In the genomic region with DNA sequence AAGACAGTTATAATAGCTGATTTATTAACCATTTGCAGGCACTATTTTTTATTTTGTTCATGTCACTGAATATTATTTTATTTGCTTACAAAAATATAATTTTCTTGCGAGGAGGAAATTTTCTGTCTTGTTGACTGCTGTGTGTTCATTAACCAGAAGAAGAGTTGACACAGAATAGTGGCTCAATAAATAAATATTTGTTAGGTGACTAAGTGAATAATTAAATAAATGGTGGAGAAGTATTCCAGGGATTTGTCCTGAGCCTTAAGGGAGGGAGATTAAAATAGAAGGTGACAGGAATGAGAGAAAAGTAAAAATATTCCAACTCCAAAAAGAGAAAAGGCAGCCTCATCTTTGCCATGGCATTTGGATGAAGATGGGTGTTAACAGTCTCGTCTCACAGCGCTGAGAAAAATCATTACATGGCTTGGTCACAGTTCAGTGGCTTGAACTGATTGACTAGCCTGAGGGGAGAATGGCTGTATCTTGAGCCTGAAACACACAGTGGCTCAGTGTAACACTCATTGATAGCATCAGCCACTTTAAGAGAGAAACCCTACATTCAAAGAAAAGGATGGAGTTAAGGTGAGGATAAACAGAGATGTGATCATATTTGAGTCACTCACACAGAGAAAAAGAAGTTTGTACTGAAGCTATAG, we compare ENCODE assay signal across 13 cellular contexts.
DNase-seq lines count a peak whose midpoint lies in the region; ATAC-seq and TF ChIP-seq lines count a peak whose summit lies in the region.
"Had no signal": no experiment of that assay in that cellular context is flagged by ENCODE, and none has a peak within 500 bp of the region (broad histone marks: within the 10 kb centered on the region; RNA-seq: fewer than 3 reads in every experiment).

No MANE protein-coding gene starts in this region.

- in situ Hi-C loops in Panc1 (cut with HindIII; ENCODE audit: low pct_unique_long_range_greater_than_20kb, low sequenced_read_pairs) = no loop called here

- H3K9ac ChIP-seq in SK-N-SH = no peak overlapping the region

- no peaks in the 10 kb centered on the region for H3K9me2 ChIP-seq in SK-N-SH

- WGBS in SK-N-SH (ENCODE audit: low lambda C conversion rate) = 26% methylated on average over 3 of the region's 3 CpGs
- WGBS in spleen, 5 donors = 58 to 91% (median 88%) methylated on average over 3 of the region's 3 CpGs
- WGBS in heart right ventricle, 2 donors = 77 to 93% methylated on average over 3 of the region's 3 CpGs

- TF ChIP-seq CTCF in SK-N-SH (IDR thresholded peaks at IDR 0.05) = no peak
- TF ChIP-seq CTCF in Panc1 (IDR thresholded peaks at IDR 0.05) = no peak
- TF ChIP-seq CTCF in spleen (IDR thresholded peaks at IDR 0.05 in 8 of 11, conservative IDR thresholded peaks at IDR 0.05 in 3 of 11) = no peak
- TF ChIP-seq CTCF in heart right ventricle (IDR thresholded peaks at IDR 0.05) = no peak

- no peak overlapping the region for H3K4me2 ChIP-seq in SK-N-SH

- intact Hi-C loops in Panc1 (cut with micrococcal nuclease; ENCODE audit: unreplicated experiment) (no loop called here), spleen (cut with DNase I; ENCODE audit: low total_unique reads) (no loop called here), heart right ventricle (cut with DNase I) (no loop called here)

- CTCF ChIA-PET in SK-N-SH (lab: Yijun Ruan, JAX) (interaction anchor here (0.7 to 1.3 kb wide), 2 partner anchors 11 to 13 kb away, joined by 3 to 4 read pairs; no protein-coding TSS in a partner anchor), Panc1 (lab: Charles Lee) (no interaction called here)

- no peak for TF ChIP-seq POLR2A in spleen (IDR thresholded peaks at IDR 0.05)

- no peaks in the 10 kb centered on the region for H4K20me1 ChIP-seq in SK-N-SH (ENCODE audit: insufficient read depth)

- no peaks in the 10 kb centered on the region for H3K79me2 ChIP-seq in SK-N-SH (ENCODE audit: insufficient read depth)

- H3K36me3 ChIP-seq in SK-N-SH (replicated peaks in 1 of 2; ENCODE audit: control insufficient read depth in 1 of 2, insufficient read depth in 2 of 2, low read length in 1 of 2) = no peaks in the 10 kb centered on the region
- no peaks in the 10 kb centered on the region for H3K36me3 ChIP-seq in Panc1 (ENCODE audit: control insufficient read depth, insufficient read depth, low read length)
- no peaks in the 10 kb centered on the region for H3K36me3 ChIP-seq in spleen
- H3K36me3 ChIP-seq in heart right ventricle = no peaks in the 10 kb centered on the region

- H3K4me3 ChIP-seq in SK-N-SH (ENCODE audit: low read depth in 2 of 2, low read length in 1 of 2) (no peak overlapping the region), Panc1 (ENCODE audit: low read depth in 2 of 2, low read length in 2 of 2) (no peak overlapping the region), spleen (no peak overlapping the region), heart right ventricle (no peak overlapping the region)

- no peak overlapping the region for H2AFZ ChIP-seq in SK-N-SH (ENCODE audit: low read depth)

- no peaks in the 10 kb centered on the region for H3F3A ChIP-seq in SK-N-SH (replicated peaks; ENCODE audit: insufficient read depth)

- no peak for TF ChIP-seq EP300 in SK-N-SH (IDR thresholded peaks at IDR 0.05; ENCODE audit: borderline replicate concordance in 1 of 2, low read depth in 1 of 2, low read length in 1 of 2)

- H3K9me3 ChIP-seq in SK-N-SH = no peaks in the 10 kb centered on the region
- no peaks in the 10 kb centered on the region for H3K9me3 ChIP-seq in Panc1 (ENCODE audit: control insufficient read depth, insufficient read depth, low read depth, low read length)
- no peaks in the 10 kb centered on the region for H3K9me3 ChIP-seq in spleen
- peaks cover 0 to 6% (median 0%) of the 10 kb centered on the region in 11 donors for H3K9me3 ChIP-seq in heart right ventricle

- no peak for ATAC-seq in SK-N-SH treated with all-trans-retinoic acid at 6 μM for 48 hours
- peak; percentile 68 for ATAC-seq in Panc1
- ATAC-seq in heart right ventricle = no peak
- ATAC-seq: Right ventricle myocardium inferior had no signal

- H3K27me3 ChIP-seq in SK-N-SH (ENCODE audit: insufficient read depth) = no peaks in the 10 kb centered on the region
- H3K27me3 ChIP-seq in Panc1 (ENCODE audit: control insufficient read depth, insufficient read depth, low read length) = no peaks in the 10 kb centered on the region
- no peaks in the 10 kb centered on the region for H3K27me3 ChIP-seq in spleen (replicated peaks in 1 of 7)
- H3K27me3 ChIP-seq in heart right ventricle = no peaks in the 10 kb centered on the region

- DNase-seq in SK-N-SH = peak; percentile 12
- DNase-seq in Panc1 (ENCODE audit: low read depth, low spot score) = no peak
- DNase-seq in kidney tubule cell (ENCODE audit: low spot score) = peak; percentile 63
- DNase-seq in dermis blood vessel endothelial cell = no peak
- no peak for DNase-seq in activated naive CD4-positive, alpha-beta T cell treated with Interleukin-2 at 50 U/mL for 16 hours
- no peak for DNase-seq in spleen
- DNase-seq in heart right ventricle = no peak
- DNase-seq: CD4-positive, alpha-beta T cell; NCI-H1694; NCI-H446; NCI-H774 had no signal

- no TSS peak for BruUV-seq in Panc1 (replicated peaks; lab: Mats Ljungman, UMichigan)

- H3K27ac ChIP-seq in SK-N-SH (ENCODE audit: low read depth in 2 of 2, low read length in 1 of 2) (no peak overlapping the region), Panc1 (ENCODE audit: low read length) (no peak overlapping the region; the same call in 1 of the 2 replicates), spleen (no peak overlapping the region), heart right ventricle (no peak overlapping the region)

- peaks cover 0 to 2% of the 10 kb centered on the region in 2 experiments; a peak in 2 of 4 replicates for H3K4me1 ChIP-seq in SK-N-SH (ENCODE audit: control insufficient read depth in 1 of 2, insufficient read depth in 2 of 2, low read depth in 1 of 2, low read length in 1 of 2)
- no peaks in the 10 kb centered on the region; the same call in 1 of the 2 replicates for H3K4me1 ChIP-seq in Panc1 (ENCODE audit: control insufficient read depth, insufficient read depth, low read length)
- H3K4me1 ChIP-seq in spleen = no peaks in the 10 kb centered on the region
- no peaks in the 10 kb centered on the region for H3K4me1 ChIP-seq in heart right ventricle

- POLR2A ChIA-PET in SK-N-SH (lab: Yijun Ruan, JAX) = no interaction called here
- POLR2A ChIA-PET in Panc1 (lab: Charles Lee) = no interaction called here

- TF ChIP-seq RAD21 in SK-N-SH (IDR thresholded peaks at IDR 0.05; ENCODE audit: low read length) = no peak

TF ChIP-seq in SK-N-SH, 30 proteins besides CTCF, POLR2A, EP300 and RAD21 (continues in another document):
- TF ChIP-seq CHD2 (IDR thresholded peaks at IDR 0.05; ENCODE audit: low read length, partially characterized antibody) (no peak), SIN3A (IDR thresholded peaks at IDR 0.05; ENCODE audit: borderline replicate concordance, low read depth, low read length) (no peak), RXRA (IDR thresholded peaks at IDR 0.05; ENCODE audit: borderline replicate concordance, low read depth) (no peak), NRF1 (IDR thresholded peaks at IDR 0.05; ENCODE audit: low read depth, low read length) (no peak), RFX5 (IDR thresholded peaks at IDR 0.05; ENCODE audit: low read length) (no peak), MEF2A (IDR thresholded peaks at IDR 0.05; ENCODE audit: borderline replicate concordance, low read depth) (no peak), TEAD4 (IDR thresholded peaks at IDR 0.05; ENCODE audit: borderline replicate concordance, insufficient read depth) (no peak), FOXJ3 (CRISPR knock-in tag; IDR thresholded peaks at IDR 0.05) (no peak)
- TF ChIP-seq, protein P1, sequence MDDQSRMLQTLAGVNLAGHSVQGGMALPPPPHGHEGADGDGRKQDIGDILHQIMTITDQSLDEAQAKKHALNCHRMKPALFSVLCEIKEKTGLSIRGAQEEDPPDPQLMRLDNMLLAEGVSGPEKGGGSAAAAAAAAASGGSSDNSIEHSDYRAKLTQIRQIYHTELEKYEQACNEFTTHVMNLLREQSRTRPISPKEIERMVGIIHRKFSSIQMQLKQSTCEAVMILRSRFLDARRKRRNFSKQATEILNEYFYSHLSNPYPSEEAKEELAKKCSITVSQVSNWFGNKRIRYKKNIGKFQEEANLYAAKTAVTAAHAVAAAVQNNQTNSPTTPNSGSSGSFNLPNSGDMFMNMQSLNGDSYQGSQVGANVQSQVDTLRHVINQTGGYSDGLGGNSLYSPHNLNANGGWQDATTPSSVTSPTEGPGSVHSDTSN (IDR thresholded peaks at IDR 0.05) = no peak
- TF ChIP-seq, protein P2, sequence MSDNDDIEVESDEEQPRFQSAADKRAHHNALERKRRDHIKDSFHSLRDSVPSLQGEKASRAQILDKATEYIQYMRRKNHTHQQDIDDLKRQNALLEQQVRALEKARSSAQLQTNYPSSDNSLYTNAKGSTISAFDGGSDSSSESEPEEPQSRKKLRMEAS (IDR thresholded peaks at IDR 0.05; ENCODE audit: low read depth) = no peak

TF ChIP-seq in SK-N-SH treated with all-trans-retinoic acid at 6 μM for 48 hours, 23 proteins besides CTCF, POLR2A, EP300 and RAD21 (continues in another document):
- TF ChIP-seq, protein P3, sequence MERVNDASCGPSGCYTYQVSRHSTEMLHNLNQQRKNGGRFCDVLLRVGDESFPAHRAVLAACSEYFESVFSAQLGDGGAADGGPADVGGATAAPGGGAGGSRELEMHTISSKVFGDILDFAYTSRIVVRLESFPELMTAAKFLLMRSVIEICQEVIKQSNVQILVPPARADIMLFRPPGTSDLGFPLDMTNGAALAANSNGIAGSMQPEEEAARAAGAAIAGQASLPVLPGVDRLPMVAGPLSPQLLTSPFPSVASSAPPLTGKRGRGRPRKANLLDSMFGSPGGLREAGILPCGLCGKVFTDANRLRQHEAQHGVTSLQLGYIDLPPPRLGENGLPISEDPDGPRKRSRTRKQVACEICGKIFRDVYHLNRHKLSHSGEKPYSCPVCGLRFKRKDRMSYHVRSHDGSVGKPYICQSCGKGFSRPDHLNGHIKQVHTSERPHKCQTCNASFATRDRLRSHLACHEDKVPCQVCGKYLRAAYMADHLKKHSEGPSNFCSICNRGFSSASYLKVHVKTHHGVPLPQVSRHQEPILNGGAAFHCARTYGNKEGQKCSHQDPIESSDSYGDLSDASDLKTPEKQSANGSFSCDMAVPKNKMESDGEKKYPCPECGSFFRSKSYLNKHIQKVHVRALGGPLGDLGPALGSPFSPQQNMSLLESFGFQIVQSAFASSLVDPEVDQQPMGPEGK (CRISPR knock-in tag; IDR thresholded peaks at IDR 0.05; ENCODE audit: borderline replicate concordance) = no peak
- TF ChIP-seq ZNF8 (CRISPR knock-in tag; IDR thresholded peaks at IDR 0.05) = no peak

Comparison
In these comparisons a context has a peak if more than half of its experiments do, and no peak if none do; other contexts are left out.
1. DNase-seq: peak in SK-N-SH (single experiment) and kidney tubule cell (single experiment); none in Panc1 (single experiment), dermis blood vessel endothelial cell (single experiment), activated naive CD4-positive, alpha-beta T cell treated with Interleukin-2 at 50 U/mL for 16 hours (single experiment), spleen (single experiment) and heart right ventricle (0 of 2).